1 cellular context compared by ENCODE assay signal in the genomic region with DNA sequence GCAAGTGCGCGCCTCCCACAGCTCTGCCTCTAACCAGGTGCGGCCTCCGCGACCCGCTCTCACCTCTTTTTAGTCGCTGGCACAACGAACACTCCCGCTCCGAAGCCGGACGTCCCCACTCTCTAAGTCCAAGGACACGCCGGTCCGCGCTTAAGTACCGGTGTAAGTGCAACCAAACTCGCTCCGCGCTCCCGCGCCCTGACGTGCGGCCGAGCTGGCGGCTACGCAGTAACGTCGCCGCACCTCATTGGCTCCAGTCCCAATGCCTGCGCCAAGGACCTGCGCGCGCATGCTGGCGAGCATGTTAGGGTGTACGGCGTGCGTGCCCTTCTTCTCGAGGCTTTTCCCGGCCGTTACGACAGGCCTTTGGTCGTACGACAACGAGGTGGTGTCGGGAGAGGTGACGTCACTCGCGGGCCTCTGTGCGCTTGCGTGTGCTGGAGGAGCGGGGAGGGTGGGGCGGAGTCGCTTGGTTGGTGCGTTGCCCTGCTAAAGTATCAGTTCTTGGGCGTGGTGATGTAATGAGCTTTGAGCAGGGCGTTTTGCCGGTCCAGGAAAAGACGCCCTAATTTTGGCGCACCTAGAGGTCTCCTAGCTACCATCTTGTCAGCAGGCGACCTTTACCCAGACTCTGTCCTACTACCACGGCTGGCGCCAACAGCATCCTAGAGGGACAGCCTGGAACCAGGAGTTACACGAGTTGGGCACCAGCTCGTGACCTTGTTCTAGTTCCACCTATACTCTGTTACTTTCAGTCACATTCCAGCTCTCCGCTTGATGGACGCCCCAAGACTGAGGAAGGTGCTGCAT.
TF ChIP-seq lines count a peak whose summit lies in the region.

A gene (minus strand): TSS at position 124 of the 810 bp plus-strand sequence. CDS start 1,141 bp downstream, outside the sequence.

TF ChIP-seq in HEK293, 187 proteins besides CTCF, POLR2A, EP300 and RAD21 (continued from another document and continues in another):
- TF ChIP-seq, protein P1, sequence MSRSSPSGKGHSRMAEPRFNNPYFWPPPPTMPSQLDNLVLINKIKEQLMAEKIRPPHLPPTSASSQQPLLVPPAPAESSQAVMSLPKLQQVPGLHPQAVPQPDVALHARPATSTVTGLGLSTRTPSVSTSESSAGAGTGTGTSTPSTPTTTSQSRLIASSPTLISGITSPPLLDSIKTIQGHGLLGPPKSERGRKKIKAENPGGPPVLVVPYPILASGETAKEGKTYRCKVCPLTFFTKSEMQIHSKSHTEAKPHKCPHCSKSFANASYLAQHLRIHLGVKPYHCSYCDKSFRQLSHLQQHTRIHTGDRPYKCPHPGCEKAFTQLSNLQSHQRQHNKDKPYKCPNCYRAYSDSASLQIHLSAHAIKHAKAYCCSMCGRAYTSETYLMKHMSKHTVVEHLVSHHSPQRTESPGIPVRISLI (tag by site-specific recombination; IDR thresholded peaks at IDR 0.05): no peak
- TF ChIP-seq ZNF404 (tag by site-specific recombination; IDR thresholded peaks at IDR 0.05): no peak
- TF ChIP-seq MYNN (tag by site-specific recombination; IDR thresholded peaks at IDR 0.05; ENCODE audit: borderline replicate concordance): no peak
- no peak for TF ChIP-seq EGR2 (tag by site-specific recombination; IDR thresholded peaks at IDR 0.05; ENCODE audit: low read depth)
- peak; percentile 75; the same call in 1 of the 2 replicates for TF ChIP-seq ZNF324 (tag by site-specific recombination; IDR thresholded peaks at IDR 0.05)
- no peak for TF ChIP-seq ZNF530 (tag by site-specific recombination; IDR thresholded peaks at IDR 0.05; ENCODE audit: low read depth)
- TF ChIP-seq, protein P2, sequence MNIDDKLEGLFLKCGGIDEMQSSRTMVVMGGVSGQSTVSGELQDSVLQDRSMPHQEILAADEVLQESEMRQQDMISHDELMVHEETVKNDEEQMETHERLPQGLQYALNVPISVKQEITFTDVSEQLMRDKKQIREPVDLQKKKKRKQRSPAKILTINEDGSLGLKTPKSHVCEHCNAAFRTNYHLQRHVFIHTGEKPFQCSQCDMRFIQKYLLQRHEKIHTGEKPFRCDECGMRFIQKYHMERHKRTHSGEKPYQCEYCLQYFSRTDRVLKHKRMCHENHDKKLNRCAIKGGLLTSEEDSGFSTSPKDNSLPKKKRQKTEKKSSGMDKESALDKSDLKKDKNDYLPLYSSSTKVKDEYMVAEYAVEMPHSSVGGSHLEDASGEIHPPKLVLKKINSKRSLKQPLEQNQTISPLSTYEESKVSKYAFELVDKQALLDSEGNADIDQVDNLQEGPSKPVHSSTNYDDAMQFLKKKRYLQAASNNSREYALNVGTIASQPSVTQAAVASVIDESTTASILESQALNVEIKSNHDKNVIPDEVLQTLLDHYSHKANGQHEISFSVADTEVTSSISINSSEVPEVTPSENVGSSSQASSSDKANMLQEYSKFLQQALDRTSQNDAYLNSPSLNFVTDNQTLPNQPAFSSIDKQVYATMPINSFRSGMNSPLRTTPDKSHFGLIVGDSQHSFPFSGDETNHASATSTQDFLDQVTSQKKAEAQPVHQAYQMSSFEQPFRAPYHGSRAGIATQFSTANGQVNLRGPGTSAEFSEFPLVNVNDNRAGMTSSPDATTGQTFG (tag by site-specific recombination; IDR thresholded peaks at IDR 0.05; ENCODE audit: borderline replicate concordance): no peak
- TF ChIP-seq ZNF157 (tag by site-specific recombination; IDR thresholded peaks at IDR 0.05): no peak
- no peak for TF ChIP-seq HOXC10 (CRISPR knock-in tag; IDR thresholded peaks at IDR 0.05)
- TF ChIP-seq ZNF48 (tag by site-specific recombination; IDR thresholded peaks at IDR 0.05): no peak
- no peak for TF ChIP-seq ZNF354C (tag by site-specific recombination; IDR thresholded peaks at IDR 0.05; ENCODE audit: borderline replicate concordance, low read depth)
- TF ChIP-seq, protein P3, sequence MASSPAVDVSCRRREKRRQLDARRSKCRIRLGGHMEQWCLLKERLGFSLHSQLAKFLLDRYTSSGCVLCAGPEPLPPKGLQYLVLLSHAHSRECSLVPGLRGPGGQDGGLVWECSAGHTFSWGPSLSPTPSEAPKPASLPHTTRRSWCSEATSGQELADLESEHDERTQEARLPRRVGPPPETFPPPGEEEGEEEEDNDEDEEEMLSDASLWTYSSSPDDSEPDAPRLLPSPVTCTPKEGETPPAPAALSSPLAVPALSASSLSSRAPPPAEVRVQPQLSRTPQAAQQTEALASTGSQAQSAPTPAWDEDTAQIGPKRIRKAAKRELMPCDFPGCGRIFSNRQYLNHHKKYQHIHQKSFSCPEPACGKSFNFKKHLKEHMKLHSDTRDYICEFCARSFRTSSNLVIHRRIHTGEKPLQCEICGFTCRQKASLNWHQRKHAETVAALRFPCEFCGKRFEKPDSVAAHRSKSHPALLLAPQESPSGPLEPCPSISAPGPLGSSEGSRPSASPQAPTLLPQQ (tag by site-specific recombination; IDR thresholded peaks at IDR 0.05): 0 out of 2 replicates have a peak, but pooled peaks have one; percentile 46
- TF ChIP-seq PRDM1 (tag by site-specific recombination; IDR thresholded peaks at IDR 0.05): no peak
- TF ChIP-seq, protein P4, sequence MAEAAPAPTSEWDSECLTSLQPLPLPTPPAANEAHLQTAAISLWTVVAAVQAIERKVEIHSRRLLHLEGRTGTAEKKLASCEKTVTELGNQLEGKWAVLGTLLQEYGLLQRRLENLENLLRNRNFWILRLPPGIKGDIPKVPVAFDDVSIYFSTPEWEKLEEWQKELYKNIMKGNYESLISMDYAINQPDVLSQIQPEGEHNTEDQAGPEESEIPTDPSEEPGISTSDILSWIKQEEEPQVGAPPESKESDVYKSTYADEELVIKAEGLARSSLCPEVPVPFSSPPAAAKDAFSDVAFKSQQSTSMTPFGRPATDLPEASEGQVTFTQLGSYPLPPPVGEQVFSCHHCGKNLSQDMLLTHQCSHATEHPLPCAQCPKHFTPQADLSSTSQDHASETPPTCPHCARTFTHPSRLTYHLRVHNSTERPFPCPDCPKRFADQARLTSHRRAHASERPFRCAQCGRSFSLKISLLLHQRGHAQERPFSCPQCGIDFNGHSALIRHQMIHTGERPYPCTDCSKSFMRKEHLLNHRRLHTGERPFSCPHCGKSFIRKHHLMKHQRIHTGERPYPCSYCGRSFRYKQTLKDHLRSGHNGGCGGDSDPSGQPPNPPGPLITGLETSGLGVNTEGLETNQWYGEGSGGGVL (tag by site-specific recombination; IDR thresholded peaks at IDR 0.05): no peak
- TF ChIP-seq ZNF423 (tag by site-specific recombination; IDR thresholded peaks at IDR 0.05): peak; percentile 64; the same call in 1 of the 2 replicates
- no peak for TF ChIP-seq ZNF184 (tag by site-specific recombination; IDR thresholded peaks at IDR 0.05)
- no peak for TF ChIP-seq ZNF140 (tag by site-specific recombination; IDR thresholded peaks at IDR 0.05)
- TF ChIP-seq ZNF571 (tag by site-specific recombination; IDR thresholded peaks at IDR 0.05): no peak
- no peak for TF ChIP-seq ZNF623 (tag by site-specific recombination; IDR thresholded peaks at IDR 0.05)
- TF ChIP-seq ZNF175 (tag by site-specific recombination; IDR thresholded peaks at IDR 0.05): no peak
- TF ChIP-seq, protein P5, sequence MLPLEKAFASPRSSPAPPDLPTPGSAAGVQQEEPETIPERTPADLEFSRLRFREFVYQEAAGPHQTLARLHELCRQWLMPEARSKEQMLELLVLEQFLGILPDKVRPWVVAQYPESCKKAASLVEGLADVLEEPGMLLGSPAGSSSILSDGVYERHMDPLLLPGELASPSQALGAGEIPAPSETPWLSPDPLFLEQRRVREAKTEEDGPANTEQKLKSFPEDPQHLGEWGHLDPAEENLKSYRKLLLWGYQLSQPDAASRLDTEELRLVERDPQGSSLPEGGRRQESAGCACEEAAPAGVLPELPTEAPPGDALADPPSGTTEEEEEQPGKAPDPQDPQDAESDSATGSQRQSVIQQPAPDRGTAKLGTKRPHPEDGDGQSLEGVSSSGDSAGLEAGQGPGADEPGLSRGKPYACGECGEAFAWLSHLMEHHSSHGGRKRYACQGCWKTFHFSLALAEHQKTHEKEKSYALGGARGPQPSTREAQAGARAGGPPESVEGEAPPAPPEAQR (tag by site-specific recombination; IDR thresholded peaks at IDR 0.05): no peak
- no peak for TF ChIP-seq ZBTB1 (tag by site-specific recombination; IDR thresholded peaks at IDR 0.05)
- no peak for TF ChIP-seq ZNF302 (tag by site-specific recombination; IDR thresholded peaks at IDR 0.05; ENCODE audit: low read depth)
- TF ChIP-seq, protein P6, sequence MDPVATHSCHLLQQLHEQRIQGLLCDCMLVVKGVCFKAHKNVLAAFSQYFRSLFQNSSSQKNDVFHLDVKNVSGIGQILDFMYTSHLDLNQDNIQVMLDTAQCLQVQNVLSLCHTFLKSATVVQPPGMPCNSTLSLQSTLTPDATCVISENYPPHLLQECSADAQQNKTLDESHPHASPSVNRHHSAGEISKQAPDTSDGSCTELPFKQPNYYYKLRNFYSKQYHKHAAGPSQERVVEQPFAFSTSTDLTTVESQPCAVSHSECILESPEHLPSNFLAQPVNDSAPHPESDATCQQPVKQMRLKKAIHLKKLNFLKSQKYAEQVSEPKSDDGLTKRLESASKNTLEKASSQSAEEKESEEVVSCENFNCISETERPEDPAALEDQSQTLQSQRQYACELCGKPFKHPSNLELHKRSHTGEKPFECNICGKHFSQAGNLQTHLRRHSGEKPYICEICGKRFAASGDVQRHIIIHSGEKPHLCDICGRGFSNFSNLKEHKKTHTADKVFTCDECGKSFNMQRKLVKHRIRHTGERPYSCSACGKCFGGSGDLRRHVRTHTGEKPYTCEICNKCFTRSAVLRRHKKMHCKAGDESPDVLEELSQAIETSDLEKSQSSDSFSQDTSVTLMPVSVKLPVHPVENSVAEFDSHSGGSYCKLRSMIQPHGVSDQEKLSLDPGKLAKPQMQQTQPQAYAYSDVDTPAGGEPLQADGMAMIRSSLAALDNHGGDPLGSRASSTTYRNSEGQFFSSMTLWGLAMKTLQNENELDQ (tag by site-specific recombination; IDR thresholded peaks at IDR 0.05; ENCODE audit: low read depth): no peak
- peak; percentile 88 for TF ChIP-seq ZEB2 (tag by site-specific recombination; IDR thresholded peaks at IDR 0.05)
- TF ChIP-seq ZNF239 (tag by site-specific recombination; IDR thresholded peaks at IDR 0.05): no peak
- TF ChIP-seq, protein P7, sequence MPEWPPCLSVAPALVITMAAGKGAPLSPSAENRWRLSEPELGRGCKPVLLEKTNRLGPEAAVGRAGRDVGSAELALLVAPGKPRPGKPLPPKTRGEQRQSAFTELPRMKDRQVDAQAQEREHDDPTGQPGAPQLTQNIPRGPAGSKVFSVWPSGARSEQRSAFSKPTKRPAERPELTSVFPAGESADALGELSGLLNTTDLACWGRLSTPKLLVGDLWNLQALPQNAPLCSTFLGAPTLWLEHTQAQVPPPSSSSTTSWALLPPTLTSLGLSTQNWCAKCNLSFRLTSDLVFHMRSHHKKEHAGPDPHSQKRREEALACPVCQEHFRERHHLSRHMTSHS (tag by site-specific recombination; IDR thresholded peaks at IDR 0.05): no peak
- TF ChIP-seq, protein P8, sequence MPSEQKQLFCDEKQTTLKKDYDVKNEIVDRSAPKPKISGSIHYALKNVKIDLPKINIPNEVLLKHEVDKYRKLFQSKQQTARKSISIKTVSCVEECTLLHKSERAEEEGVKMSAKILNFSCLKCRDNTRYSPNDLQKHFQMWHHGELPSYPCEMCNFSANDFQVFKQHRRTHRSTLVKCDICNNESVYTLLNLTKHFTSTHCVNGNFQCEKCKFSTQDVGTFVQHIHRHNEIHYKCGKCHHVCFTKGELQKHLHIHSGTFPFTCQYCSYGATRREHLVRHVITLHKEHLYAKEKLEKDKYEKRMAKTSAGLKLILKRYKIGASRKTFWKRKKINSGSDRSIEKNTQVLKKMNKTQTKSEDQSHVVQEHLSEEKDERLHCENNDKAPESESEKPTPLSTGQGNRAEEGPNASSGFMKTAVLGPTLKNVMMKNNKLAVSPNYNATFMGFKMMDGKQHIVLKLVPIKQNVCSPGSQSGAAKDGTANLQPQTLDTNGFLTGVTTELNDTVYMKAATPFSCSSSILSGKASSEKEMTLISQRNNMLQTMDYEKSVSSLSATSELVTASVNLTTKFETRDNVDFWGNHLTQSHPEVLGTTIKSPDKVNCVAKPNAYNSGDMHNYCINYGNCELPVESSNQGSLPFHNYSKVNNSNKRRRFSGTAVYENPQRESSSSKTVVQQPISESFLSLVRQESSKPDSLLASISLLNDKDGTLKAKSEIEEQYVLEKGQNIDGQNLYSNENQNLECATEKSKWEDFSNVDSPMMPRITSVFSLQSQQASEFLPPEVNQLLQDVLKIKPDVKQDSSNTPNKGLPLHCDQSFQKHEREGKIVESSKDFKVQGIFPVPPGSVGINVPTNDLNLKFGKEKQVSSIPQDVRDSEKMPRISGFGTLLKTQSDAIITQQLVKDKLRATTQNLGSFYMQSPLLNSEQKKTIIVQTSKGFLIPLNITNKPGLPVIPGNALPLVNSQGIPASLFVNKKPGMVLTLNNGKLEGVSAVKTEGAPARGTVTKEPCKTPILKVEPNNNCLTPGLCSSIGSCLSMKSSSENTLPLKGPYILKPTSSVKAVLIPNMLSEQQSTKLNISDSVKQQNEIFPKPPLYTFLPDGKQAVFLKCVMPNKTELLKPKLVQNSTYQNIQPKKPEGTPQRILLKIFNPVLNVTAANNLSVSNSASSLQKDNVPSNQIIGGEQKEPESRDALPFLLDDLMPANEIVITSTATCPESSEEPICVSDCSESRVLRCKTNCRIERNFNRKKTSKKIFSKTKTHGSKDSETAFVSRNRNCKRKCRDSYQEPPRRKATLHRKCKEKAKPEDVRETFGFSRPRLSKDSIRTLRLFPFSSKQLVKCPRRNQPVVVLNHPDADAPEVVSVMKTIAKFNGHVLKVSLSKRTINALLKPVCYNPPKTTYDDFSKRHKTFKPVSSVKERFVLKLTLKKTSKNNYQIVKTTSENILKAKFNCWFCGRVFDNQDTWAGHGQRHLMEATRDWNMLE (tag by site-specific recombination; conservative IDR thresholded peaks at IDR 0.05; ENCODE audit: low read depth): peak; percentile 70
- TF ChIP-seq, protein P9, sequence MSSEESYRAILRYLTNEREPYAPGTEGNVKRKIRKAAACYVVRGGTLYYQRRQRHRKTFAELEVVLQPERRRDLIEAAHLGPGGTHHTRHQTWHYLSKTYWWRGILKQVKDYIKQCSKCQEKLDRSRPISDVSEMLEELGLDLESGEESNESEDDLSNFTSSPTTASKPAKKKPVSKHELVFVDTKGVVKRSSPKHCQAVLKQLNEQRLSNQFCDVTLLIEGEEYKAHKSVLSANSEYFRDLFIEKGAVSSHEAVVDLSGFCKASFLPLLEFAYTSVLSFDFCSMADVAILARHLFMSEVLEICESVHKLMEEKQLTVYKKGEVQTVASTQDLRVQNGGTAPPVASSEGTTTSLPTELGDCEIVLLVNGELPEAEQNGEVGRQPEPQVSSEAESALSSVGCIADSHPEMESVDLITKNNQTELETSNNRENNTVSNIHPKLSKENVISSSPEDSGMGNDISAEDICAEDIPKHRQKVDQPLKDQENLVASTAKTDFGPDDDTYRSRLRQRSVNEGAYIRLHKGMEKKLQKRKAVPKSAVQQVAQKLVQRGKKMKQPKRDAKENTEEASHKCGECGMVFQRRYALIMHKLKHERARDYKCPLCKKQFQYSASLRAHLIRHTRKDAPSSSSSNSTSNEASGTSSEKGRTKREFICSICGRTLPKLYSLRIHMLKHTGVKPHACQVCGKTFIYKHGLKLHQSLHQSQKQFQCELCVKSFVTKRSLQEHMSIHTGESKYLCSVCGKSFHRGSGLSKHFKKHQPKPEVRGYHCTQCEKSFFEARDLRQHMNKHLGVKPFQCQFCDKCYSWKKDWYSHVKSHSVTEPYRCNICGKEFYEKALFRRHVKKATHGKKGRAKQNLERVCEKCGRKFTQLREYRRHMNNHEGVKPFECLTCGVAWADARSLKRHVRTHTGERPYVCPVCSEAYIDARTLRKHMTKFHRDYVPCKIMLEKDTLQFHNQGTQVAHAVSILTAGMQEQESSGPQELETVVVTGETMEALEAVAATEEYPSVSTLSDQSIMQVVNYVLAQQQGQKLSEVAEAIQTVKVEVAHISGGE (tag by site-specific recombination; conservative IDR thresholded peaks at IDR 0.05; ENCODE audit: low read depth): no peak
- no peak for TF ChIP-seq ZNF585B (tag by site-specific recombination; IDR thresholded peaks at IDR 0.05)
